14 cellular contexts compared by ENCODE assay signal in the genomic region with DNA sequence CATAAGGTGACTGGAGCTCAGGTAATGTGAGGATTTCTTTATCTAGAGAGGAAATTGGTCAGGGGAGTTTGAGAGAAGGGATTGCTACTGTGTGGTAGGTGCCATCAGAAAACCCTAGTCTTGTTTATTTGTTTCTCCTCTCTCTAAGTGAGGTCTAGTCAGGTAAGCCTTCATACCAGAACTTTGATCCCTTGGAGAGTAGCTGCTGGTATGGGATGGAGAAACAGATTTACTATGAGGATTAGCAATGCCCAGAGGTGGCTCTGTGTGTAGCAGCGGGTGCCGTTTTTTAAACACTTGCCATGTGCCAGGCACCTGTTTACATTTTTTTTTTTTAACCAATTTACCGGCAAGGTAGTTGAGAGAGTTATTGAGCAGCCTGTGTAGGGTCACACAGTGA.
"Had no signal": no experiment of that assay in that cellular context is flagged by ENCODE, and none has a peak within 500 bp of the region (broad histone marks: within the 10 kb centered on the region; RNA-seq: fewer than 3 reads in every experiment).

No MANE protein-coding gene starts in this region.

- H3K27me3 Mint-ChIP-seq: activated B cell treated with CpG ODN at 0.5 μM for 24 hours; activated naive CD8-positive, alpha-beta T cell treated with anti-CD3 and anti-CD28 coated beads, Interleukin-2, amount 10 ng/mL, durations not matched to agents 7 days and 5 days; T-helper 17 cell had no signal

- H3K27me3 ChIP-seq: esophagus squamous epithelium, ovary, tibial artery had no signal

- H3K4me3 ChIP-seq: esophagus squamous epithelium, ovary, tibial artery had no signal

- H3K27ac ChIP-seq: esophagus squamous epithelium, ovary, tibial artery had no signal

- DNase-seq: activated B cell treated with CpG ODN at 0.5 μM for 24 hours; activated CD8-positive, alpha-beta T cell treated with anti-CD3 and anti-CD28 coated beads, Interleukin-2, amount 10 ng/mL, durations not matched to agents 7 days and 5 days; activated effector memory CD4-positive, alpha-beta T cell treated with anti-CD3 and anti-CD28 coated beads, Interleukin-2, amount 50 U/mL, for 16 hours; activated naive CD8-positive, alpha-beta T cell treated with anti-CD3 and anti-CD28 coated beads, Interleukin-2, amount 10 ng/mL, durations not matched to agents 7 days and 5 days; aorta; esophagus squamous epithelium; left colon; nephron progenitor cell; ovary; Right ventricle myocardium superior; SK-N-SH; stimulated activated CD4-positive, alpha-beta T cell treated with anti-CD3 and anti-CD28 coated beads, Interleukin-4, amount 100 ng/mL, for 1 hour; T-helper 17 cell; tibial artery had no signal

- H3K9me2 ChIP-seq: SK-N-SH had no signal

- H3K27ac Mint-ChIP-seq: activated B cell treated with CpG ODN at 0.5 μM for 24 hours; activated CD8-positive, alpha-beta T cell treated with anti-CD3 and anti-CD28 coated beads, Interleukin-2, amount 10 ng/mL, durations not matched to agents 7 days and 5 days; nephron progenitor cell had no signal

- H3K4me2 ChIP-seq: SK-N-SH had no signal

- H3K4me1 Mint-ChIP-seq: activated B cell treated with CpG ODN at 0.5 μM for 24 hours had no signal

- ATAC-seq: activated CD8-positive, alpha-beta T cell treated with anti-CD3 and anti-CD28 coated beads, Interleukin-2, amount 10 ng/mL, durations not matched to agents 7 days and 5 days; left colon; T-helper 17 cell had no signal

- H3K36me3 ChIP-seq: ovary had no signal

- H3K9me3 Mint-ChIP-seq: activated B cell treated with CpG ODN at 0.5 μM for 24 hours; activated naive CD8-positive, alpha-beta T cell treated with anti-CD3 and anti-CD28 coated beads, Interleukin-2, amount 10 ng/mL, durations not matched to agents 7 days and 5 days; nephron progenitor cell had no signal

- H3K9me3 ChIP-seq: esophagus squamous epithelium, ovary, SK-N-SH, tibial artery had no signal

- H3K4me1 ChIP-seq: tibial artery had no signal

- H3K4me3 Mint-ChIP-seq: activated B cell treated with CpG ODN at 0.5 μM for 24 hours; activated CD8-positive, alpha-beta T cell treated with anti-CD3 and anti-CD28 coated beads, Interleukin-2, amount 10 ng/mL, durations not matched to agents 7 days and 5 days; activated naive CD8-positive, alpha-beta T cell treated with anti-CD3 and anti-CD28 coated beads, Interleukin-2, amount 10 ng/mL, durations not matched to agents 7 days and 5 days; nephron progenitor cell; T-helper 17 cell had no signal

- H3K9ac ChIP-seq: SK-N-SH had no signal
